20 cellular contexts compared by ENCODE assay signal in genomic region chr3:175186511-175186910, GRCh38.
"Had no signal": no experiment of that assay in that cellular context is flagged by ENCODE, and none has a peak within 500 bp of the region (broad histone marks: within the 10 kb centered on the region; RNA-seq: fewer than 3 reads in every experiment).

No MANE protein-coding gene starts in this region.

- H3K4me1 ChIP-seq: body of pancreas, heart left ventricle, left ventricle myocardium inferior, upper lobe of left lung had no signal

- ATAC-seq: activated CD8-positive, alpha-beta T cell treated with anti-CD3 and anti-CD28 coated beads, Interleukin-2, amount 10 ng/mL, durations not matched to agents 7 days and 5 days; body of pancreas; heart left ventricle; T-helper 17 cell; WTC11 had no signal

- H3K36me3 ChIP-seq: heart left ventricle, left ventricle myocardium inferior, upper lobe of left lung had no signal

- H3K4me1 Mint-ChIP-seq: memory B cell, nephron progenitor cell, T-helper 17 cell had no signal

- DNase-seq: activated CD4-positive, alpha-beta T cell treated with anti-CD3 and anti-CD28 coated beads for 48 hours; activated CD8-positive, alpha-beta memory T cell treated with anti-CD3 and anti-CD28 coated beads, Interleukin-2, amount 50 U/mL, for 48 hours; activated CD8-positive, alpha-beta T cell treated with anti-CD3 and anti-CD28 coated beads, Interleukin-2, amount 10 ng/mL, durations not matched to agents 7 days and 5 days; activated naive CD4-positive, alpha-beta T cell treated with Interleukin-2 at 50 U/mL for 16 hours; body of pancreas; dermis blood vessel endothelial cell; endodermal cell; heart left ventricle; left ventricle myocardium inferior; nephron progenitor cell; stimulated activated CD4-positive, alpha-beta T cell treated with anti-CD3 and anti-CD28 coated beads, Interleukin-4, amount 100 ng/mL, for 1 hour; stimulated activated CD8-positive, alpha-beta memory T cell treated with anti-CD3 and anti-CD28 coated beads, Interleukin-4, amount 100 ng/mL, for 48 hours; T-helper 17 cell; upper lobe of left lung had no signal

- FAIRE-seq: frontal cortex, keratinocyte had no signal

- H3K36me3 Mint-ChIP-seq: memory B cell had no signal

- H3K27me3 ChIP-seq: body of pancreas, heart left ventricle, upper lobe of left lung had no signal

- H3K9me3 ChIP-seq: body of pancreas had no signal

- H3K4me3 ChIP-seq: body of pancreas, heart left ventricle, left ventricle myocardium inferior, upper lobe of left lung had no signal

- H3K4me3 Mint-ChIP-seq: activated CD8-positive, alpha-beta T cell treated with anti-CD3 and anti-CD28 coated beads, Interleukin-2, amount 10 ng/mL, durations not matched to agents 7 days and 5 days; activated T-helper 1 cell treated with anti-CD3 and anti-CD28 coated beads, Interleukin-12 subunit alpha, Interleukin-12 subunit beta, Interleukin-2, Interleukin-4 antibody, amounts not matched to agents 30 ng/mL and 10 ng/mL and 1 ng/mL, durations not matched to agents 14 hours and 24 hours and 36 hours; endodermal cell; memory B cell; nephron progenitor cell; stimulated activated naive CD8-positive, alpha-beta T cell treated with anti-CD3 and anti-CD28 coated beads, Interleukin-15, Interleukin-2, amounts not matched to agents 100 ng/mL and 50 ng/mL, for 24 hours; T-helper 17 cell; WTC11 had no signal

- H3K27ac Mint-ChIP-seq: activated CD8-positive, alpha-beta T cell treated with anti-CD3 and anti-CD28 coated beads, Interleukin-2, amount 10 ng/mL, durations not matched to agents 7 days and 5 days; activated T-helper 1 cell treated with anti-CD3 and anti-CD28 coated beads, Interleukin-12 subunit alpha, Interleukin-12 subunit beta, Interleukin-2, Interleukin-4 antibody, amounts not matched to agents 30 ng/mL and 10 ng/mL and 1 ng/mL, durations not matched to agents 14 hours and 24 hours and 36 hours; endodermal cell; memory B cell; nephron progenitor cell; stimulated activated naive CD8-positive, alpha-beta T cell treated with anti-CD3 and anti-CD28 coated beads, Interleukin-15, Interleukin-2, amounts not matched to agents 100 ng/mL and 50 ng/mL, for 24 hours; T-helper 17 cell; WTC11 had no signal

- H3K27ac ChIP-seq: body of pancreas, heart left ventricle, left ventricle myocardium inferior, upper lobe of left lung had no signal

- H3K27me3 Mint-ChIP-seq: memory B cell; stimulated activated naive CD8-positive, alpha-beta T cell treated with anti-CD3 and anti-CD28 coated beads, Interleukin-15, Interleukin-2, amounts not matched to agents 100 ng/mL and 50 ng/mL, for 24 hours; T-helper 17 cell had no signal
